Comparison of ENCODE assay signal across 33 cellular contexts in the genomic region with DNA sequence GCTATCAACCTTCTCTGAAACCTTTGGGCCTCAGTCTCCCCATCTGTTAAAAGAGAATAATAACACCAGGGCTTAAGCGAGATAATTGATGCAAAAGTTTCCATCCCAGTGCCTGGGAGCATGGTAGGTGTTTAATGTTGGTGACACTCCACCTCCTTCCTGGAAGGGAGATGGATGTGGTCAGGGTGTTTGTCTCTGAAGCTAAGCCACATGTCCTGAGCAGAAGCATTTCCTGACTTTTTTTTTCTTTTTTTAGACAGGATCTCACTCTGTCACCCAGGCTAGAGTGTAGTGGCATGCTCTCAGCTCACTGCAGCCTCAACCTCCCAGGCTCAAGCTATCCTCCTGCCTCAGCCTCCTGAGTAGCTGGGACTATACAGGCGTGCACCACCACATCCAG.
"Had no signal": no experiment of that assay in that cellular context is flagged by ENCODE, and none has a peak within 500 bp of the region (broad histone marks: within the 10 kb centered on the region; RNA-seq: fewer than 3 reads in every experiment).

No MANE protein-coding gene starts in this region.

- DNase-seq: activated CD4-positive, alpha-beta T cell treated with anti-CD3 and anti-CD28 coated beads, Interleukin-2, amount 50 U/mL, for 4 hours; activated gamma-delta T cell; activated naive CD4-positive, alpha-beta T cell treated with anti-CD3 and anti-CD28 coated beads for 36 hours; activated naive CD8-positive, alpha-beta T cell treated with anti-CD3 and anti-CD28 coated beads for 36 hours; activated T-cell treated with anti-CD3 and anti-CD28 coated beads, Interleukin-2, amount 50 U/mL, for 1 hour; activated T-cell treated with anti-CD3 and anti-CD28 coated beads, Interleukin-2, amount 50 U/mL, for 72 hours; adrenal gland; body of pancreas; caudate nucleus; cerebellar nuclear complex; IMR-90; NCI-H1092 treated with DMSO at 0.1 percent for 48 hours; NCI-H1417; NCI-H146; NCI-H187; NCI-H2029 treated with DMSO at 0.1 percent for 48 hours; NCI-H2107; NCI-H2171; NCI-H510A; NCI-H526; NCI-H748 treated with DMSO at 0.1 percent for 48 hours; NK-92 treated with Interleukin-12 subunit alpha and Interleukin-12 subunit beta, amount 100 ng/mL, for 24 hours; PC-3; Peyer's patch; RPMI8226; SHP77 treated with DMSO at 0.1 percent for 48 hours; SK-N-SH had no signal

- H3K4me2 ChIP-seq: SK-N-SH had no signal

- H3K9ac ChIP-seq: SK-N-SH had no signal

- H3K36me3 Mint-ChIP-seq: activated naive CD8-positive, alpha-beta T cell treated with anti-CD3 and anti-CD28 coated beads for 36 hours had no signal

- H3K4me1 ChIP-seq: adrenal gland, body of pancreas, breast epithelium, Peyer's patch, SJSA1 had no signal

- ATAC-seq: activated T-cell treated with anti-CD3 and anti-CD28 coated beads, Interleukin-2, amount 50 U/mL, for 72 hours; body of pancreas; K562; PC-3 had no signal

- H3K27me3 ChIP-seq: adrenal gland, body of pancreas, breast epithelium, Peyer's patch, SJSA1 had no signal

- H3K4me3 Mint-ChIP-seq: activated naive CD4-positive, alpha-beta T cell treated with anti-CD3 and anti-CD28 coated beads for 36 hours; activated naive CD8-positive, alpha-beta T cell treated with anti-CD3 and anti-CD28 coated beads for 36 hours; activated T-cell treated with anti-CD3 and anti-CD28 coated beads, Interleukin-2, amount 50 U/mL, for 72 hours; T-helper 1 cell treated with Interleukin-12 subunit alpha and Interleukin-12 subunit beta and Interleukin-4 antibody, amounts not matched to agents 30 μg/mL and 1 μg/mL, for 36 hours; T-helper 2 cell treated with Interferon-gamma antibody and Interleukin-4, amounts not matched to agents 5 μg/mL and 100 μg/mL, for 36 hours had no signal

- H3K27ac Mint-ChIP-seq: activated naive CD4-positive, alpha-beta T cell treated with anti-CD3 and anti-CD28 coated beads for 36 hours; activated naive CD8-positive, alpha-beta T cell treated with anti-CD3 and anti-CD28 coated beads for 36 hours; activated T-cell treated with anti-CD3 and anti-CD28 coated beads, Interleukin-2, amount 50 U/mL, for 72 hours; activated T-helper 2 cell treated with anti-CD3 and anti-CD28 coated beads, Interferon-gamma antibody, Interleukin-2, Interleukin-4, amounts not matched to agents 10 μg/mL and 5 μg/mL and 100 μg/mL, durations not matched to agents 14 hours and 24 hours and 36 hours; T-helper 1 cell treated with Interleukin-12 subunit alpha and Interleukin-12 subunit beta and Interleukin-4 antibody, amounts not matched to agents 30 μg/mL and 1 μg/mL, for 36 hours; T-helper 2 cell treated with Interferon-gamma antibody and Interleukin-4, amounts not matched to agents 5 μg/mL and 100 μg/mL, for 36 hours had no signal

- H3K4me1 Mint-ChIP-seq: activated naive CD8-positive, alpha-beta T cell treated with anti-CD3 and anti-CD28 coated beads for 36 hours had no signal

- H3K4me3 ChIP-seq: adrenal gland, body of pancreas, breast epithelium, K562, Peyer's patch, SJSA1 had no signal

- H3K9me3 Mint-ChIP-seq: T-helper 2 cell treated with Interferon-gamma antibody and Interleukin-4, amounts not matched to agents 5 μg/mL and 100 μg/mL, for 36 hours had no signal

- H3K9me3 ChIP-seq: adrenal gland, body of pancreas, breast epithelium had no signal

- H3K36me3 ChIP-seq: adrenal gland, breast epithelium, Peyer's patch, SJSA1 had no signal

- H3K27ac ChIP-seq: adrenal gland, body of pancreas, breast epithelium, Peyer's patch, SJSA1 had no signal
